ENCODE assay signal across 1 cellular context in genomic region chr6:34132486-34133185, GRCh38.
TF ChIP-seq lines count a peak whose summit lies in the region.

No MANE protein-coding gene starts in this region.

TF ChIP-seq in HepG2, 621 proteins besides CTCF, POLR2A, EP300 and RAD21 (continued from another document and continues in another):
- TF ChIP-seq ZNF597 (CRISPR knock-in tag; IDR thresholded peaks at IDR 0.05) (no peak), ZNF101 (CRISPR knock-in tag; IDR thresholded peaks at IDR 0.05; ENCODE audit: borderline replicate concordance, low read depth) (no peak), MIER2 (CRISPR knock-in tag; IDR thresholded peaks at IDR 0.05) (peak; percentile 99), ZNF446 (CRISPR knock-in tag; IDR thresholded peaks at IDR 0.05) (0 out of 2 replicates have a peak, but pooled peaks have one; percentile 43), ATF5 (CRISPR knock-in tag; IDR thresholded peaks at IDR 0.05; ENCODE audit: low read depth) (peak; percentile 62; the same call in 1 of the 2 replicates), SNAPC5 (CRISPR knock-in tag; IDR thresholded peaks at IDR 0.05; ENCODE audit: borderline replicate concordance) (0 out of 2 replicates have a peak, but pooled peaks have one; percentile 55), ZNF878 (CRISPR knock-in tag; IDR thresholded peaks at IDR 0.05) (no peak), NFKB2 (CRISPR knock-in tag; IDR thresholded peaks at IDR 0.05; ENCODE audit: borderline replicate concordance) (peak; percentile 86; the same call in 1 of the 2 replicates), KIAA2018 (CRISPR knock-in tag; IDR thresholded peaks at IDR 0.05; ENCODE audit: borderline replicate concordance) (no peak), KLF11 (CRISPR knock-in tag; IDR thresholded peaks at IDR 0.05) (peak; percentile 95), DMTF1 (CRISPR knock-in tag; IDR thresholded peaks at IDR 0.05) (no peak), FOXO1 (CRISPR knock-in tag; IDR thresholded peaks at IDR 0.05) (peak; percentile 57; the same call in 1 of the 2 replicates), CSRNP2 (CRISPR knock-in tag; conservative IDR thresholded peaks at IDR 0.05; ENCODE audit: low read depth) (no peak), ELF4 (CRISPR knock-in tag; IDR thresholded peaks at IDR 0.05; ENCODE audit: borderline replicate concordance) (no peak), NFRKB (IDR thresholded peaks at IDR 0.05) (no peak), ZFP1 (CRISPR knock-in tag; IDR thresholded peaks at IDR 0.05) (no peak), HIVEP1 (CRISPR knock-in tag; IDR thresholded peaks at IDR 0.05) (no peak), NR1H2 (CRISPR knock-in tag; IDR thresholded peaks at IDR 0.05; ENCODE audit: borderline replicate concordance, low read depth) (0 out of 2 replicates have a peak, but pooled peaks have one; percentile 18), ZBTB25 (CRISPR knock-in tag; IDR thresholded peaks at IDR 0.05) (peak; percentile 89), HOXA3 (CRISPR knock-in tag; IDR thresholded peaks at IDR 0.05) (peak; percentile 40; the same call in 1 of the 2 replicates), ZNF232 (CRISPR knock-in tag; IDR thresholded peaks at IDR 0.05; ENCODE audit: borderline replicate concordance) (peak; percentile 88; the same call in 1 of the 2 replicates), HNRNPH1 (optimal IDR thresholded peaks at IDR 0.05; ENCODE audit: low read depth, low read length) (no peak), TOE1 (CRISPR knock-in tag; IDR thresholded peaks at IDR 0.05) (peak; percentile 52; the same call in 1 of the 2 replicates), ZNF562 (CRISPR knock-in tag; IDR thresholded peaks at IDR 0.05; ENCODE audit: borderline replicate concordance) (no peak), NFKBIZ (CRISPR knock-in tag; IDR thresholded peaks at IDR 0.05) (0 out of 2 replicates have a peak, but pooled peaks have one; percentile 60), PATZ1 (CRISPR knock-in tag; IDR thresholded peaks at IDR 0.05) (0 out of 2 replicates have a peak, but pooled peaks have one; percentile 34), KMT2A (CRISPR knock-in tag; IDR thresholded peaks at IDR 0.05) (0 out of 2 replicates have a peak, but pooled peaks have one; percentile 42), ZNF788 (CRISPR knock-in tag; IDR thresholded peaks at IDR 0.05; ENCODE audit: borderline replicate concordance) (no peak), AHR (CRISPR knock-in tag; IDR thresholded peaks at IDR 0.05) (no peak), ZBTB44 (CRISPR knock-in tag; IDR thresholded peaks at IDR 0.05) (peak; percentile 88; the same call in 1 of the 2 replicates), KLF13 (CRISPR knock-in tag; IDR thresholded peaks at IDR 0.05) (no peak), MAFK (conservative IDR thresholded peaks at IDR 0.05 in 1 of 2, IDR thresholded peaks at IDR 0.05 in 1 of 2; ENCODE audit: low read length in 2 of 2) (no peak), SP140L (CRISPR knock-in tag; IDR thresholded peaks at IDR 0.05; ENCODE audit: borderline replicate concordance) (peak; percentile 93; the same call in 1 of the 2 replicates), FOXA3 (CRISPR knock-in tag; IDR thresholded peaks at IDR 0.05) (0 out of 2 replicates have a peak, but pooled peaks have one; percentile 13), RXRB (CRISPR knock-in tag; IDR thresholded peaks at IDR 0.05; ENCODE audit: borderline replicate concordance) (peak; percentile 66; the same call in 1 of the 2 replicates), ZNF256 (CRISPR knock-in tag; conservative IDR thresholded peaks at IDR 0.05) (0 out of 2 replicates have a peak, but pooled peaks have one; percentile 34), KAT8 (CRISPR knock-in tag; IDR thresholded peaks at IDR 0.05) (peak; percentile 53; the same call in 1 of the 2 replicates), NBN (conservative IDR thresholded peaks at IDR 0.05) (no peak), MTF1 (CRISPR knock-in tag; IDR thresholded peaks at IDR 0.05) (no peak), E2F2 (CRISPR knock-in tag; IDR thresholded peaks at IDR 0.05; ENCODE audit: borderline replicate concordance) (peak; percentile 77; the same call in 1 of the 2 replicates), TBX2 (CRISPR knock-in tag; IDR thresholded peaks at IDR 0.05; ENCODE audit: borderline replicate concordance) (peak; percentile 40; the same call in 1 of the 2 replicates)
